18 cellular contexts compared by ENCODE assay signal in genomic region chr11:117910941-117911630, GRCh38. TPM values are rescaled to one million over a fixed set of nuclear protein-coding genes. Genes with fewer than 3 reads are reported as not detected.
A peak's percentile ranks its signal among the peaks of the same experiment; 100 is the strongest.
DNase-seq lines count a peak whose midpoint lies in the region; ATAC-seq and TF ChIP-seq lines count a peak whose summit lies in the region.
"Had no signal": no experiment of that assay in that cellular context is flagged by ENCODE, and none has a peak within 500 bp of the region (broad histone marks: within the 10 kb centered on the region; RNA-seq: fewer than 3 reads in every experiment).

No MANE protein-coding gene starts in this region.

- H3K36me3 Mint-ChIP-seq in activated CD8-positive, alpha-beta T cell treated with anti-CD3 and anti-CD28 coated beads, Interleukin-2, amount 10 ng/mL, durations not matched to agents 7 days and 5 days (ENCODE audit: low read depth), result no peaks in the 10 kb centered on the region
- H3K36me3 Mint-ChIP-seq in activated CD8-positive, alpha-beta T cell treated with anti-CD3 and anti-CD28 coated beads for 36 hours (ENCODE audit: low read depth), result no peaks in the 10 kb centered on the region
- H3K36me3 Mint-ChIP-seq in CD14-positive monocyte, result peaks cover 0 to 1% of the 10 kb centered on the region in 2 donors
- peaks cover 5% of the 10 kb centered on the region for H3K36me3 Mint-ChIP-seq in T-helper 17 cell (ENCODE audit: low read depth)

- H3K4me3 Mint-ChIP-seq in activated CD8-positive, alpha-beta T cell treated with anti-CD3 and anti-CD28 coated beads, Interleukin-2, amount 10 ng/mL, durations not matched to agents 7 days and 5 days, result no peak overlapping the region
- no peak overlapping the region for H3K4me3 Mint-ChIP-seq in activated CD8-positive, alpha-beta T cell treated with anti-CD3 and anti-CD28 coated beads for 36 hours
- H3K4me3 Mint-ChIP-seq in CD14-positive monocyte, result no peak overlapping the region
- no peak overlapping the region for H3K4me3 Mint-ChIP-seq in T-helper 17 cell

- H3K27me3 Mint-ChIP-seq in activated CD8-positive, alpha-beta T cell treated with anti-CD3 and anti-CD28 coated beads, Interleukin-2, amount 10 ng/mL, durations not matched to agents 7 days and 5 days (ENCODE audit: low read depth), result no peaks in the 10 kb centered on the region
- H3K27me3 Mint-ChIP-seq in activated CD8-positive, alpha-beta T cell treated with anti-CD3 and anti-CD28 coated beads for 36 hours, result no peaks in the 10 kb centered on the region
- peaks cover 2 to 7% (median 5%) of the 10 kb centered on the region in 3 donors for H3K27me3 Mint-ChIP-seq in CD14-positive monocyte (ENCODE audit: low read depth in 3 of 3)
- peaks cover 24% of the 10 kb centered on the region for H3K27me3 Mint-ChIP-seq in T-helper 17 cell

- no peak overlapping the region for H3K27ac ChIP-seq in esophagus muscularis mucosa (replicated peaks in 1 of 4)
- H3K27ac ChIP-seq: GM23248, RWPE1 had no signal

- no peaks in the 10 kb centered on the region for H3K9me3 Mint-ChIP-seq in activated CD8-positive, alpha-beta T cell treated with anti-CD3 and anti-CD28 coated beads, Interleukin-2, amount 10 ng/mL, durations not matched to agents 7 days and 5 days (ENCODE audit: insufficient read depth)
- H3K9me3 Mint-ChIP-seq in activated CD8-positive, alpha-beta T cell treated with anti-CD3 and anti-CD28 coated beads for 36 hours, result no peaks in the 10 kb centered on the region
- H3K9me3 Mint-ChIP-seq in CD14-positive monocyte, result no peaks in the 10 kb centered on the region

- no peaks in the 10 kb centered on the region for H3K36me3 ChIP-seq in esophagus muscularis mucosa

- H3K4me1 ChIP-seq in esophagus muscularis mucosa, result peaks cover 3 to 11% (median 9%) of the 10 kb centered on the region in 4 donors

- no peak for TF ChIP-seq POLR2A in esophagus muscularis mucosa (IDR thresholded peaks at IDR 0.05; ENCODE audit: low read depth)

- peaks cover 31% of the 10 kb centered on the region for H3K4me1 Mint-ChIP-seq in activated CD8-positive, alpha-beta T cell treated with anti-CD3 and anti-CD28 coated beads, Interleukin-2, amount 10 ng/mL, durations not matched to agents 7 days and 5 days (ENCODE audit: low read depth)
- H3K4me1 Mint-ChIP-seq in activated CD8-positive, alpha-beta T cell treated with anti-CD3 and anti-CD28 coated beads for 36 hours (ENCODE audit: low read depth), result peaks cover 17% of the 10 kb centered on the region
- H3K4me1 Mint-ChIP-seq in CD14-positive monocyte (peaks cover 22% of the 10 kb centered on the region), T-helper 17 cell (peaks cover 16% of the 10 kb centered on the region)

- no peak for TF ChIP-seq CTCF in activated CD8-positive, alpha-beta T cell treated with anti-CD3 and anti-CD28 coated beads for 36 hours (IDR thresholded peaks at IDR 0.05)
- TF ChIP-seq CTCF in CD14-positive monocyte (IDR thresholded peaks at IDR 0.05), result no peak
- no peak for TF ChIP-seq CTCF in esophagus muscularis mucosa (IDR thresholded peaks at IDR 0.05)

- no peak for DNase-seq in activated CD8-positive, alpha-beta T cell treated with anti-CD3 and anti-CD28 coated beads, Interleukin-2, amount 10 ng/mL, durations not matched to agents 7 days and 5 days
- no peak for DNase-seq in activated CD8-positive, alpha-beta T cell treated with anti-CD3 and anti-CD28 coated beads for 36 hours
- DNase-seq in CD14-positive monocyte (ENCODE audit: low spot score) (peak; percentile 42), T-helper 17 cell (no peak), mesenteric fat pad (ENCODE audit: low spot score) (peak; percentile 74), midbrain (lab: John Stamatoyannopoulos, UW) (no peak), esophagus muscularis mucosa (ENCODE audit: extremely low spot score) (no peak)
- DNase-seq: 8988T, GDM1, GM23248, NCI-H1105 treated with DMSO at 0.1 percent for 48 hours, NCI-H1694 treated with DMSO at 0.1 percent for 48 hours, NCI-H510A, NCI-H748 treated with DMSO at 0.1 percent for 48 hours, PC-3 had no signal

- H3K27ac Mint-ChIP-seq in activated CD8-positive, alpha-beta T cell treated with anti-CD3 and anti-CD28 coated beads, Interleukin-2, amount 10 ng/mL, durations not matched to agents 7 days and 5 days, result peak overlapping the region; percentile 3
- no peak overlapping the region for H3K27ac Mint-ChIP-seq in activated CD8-positive, alpha-beta T cell treated with anti-CD3 and anti-CD28 coated beads for 36 hours
- H3K27ac Mint-ChIP-seq in CD14-positive monocyte, result no peak overlapping the region
- H3K27ac Mint-ChIP-seq in T-helper 17 cell, result peak overlapping the region; percentile 61

- WGBS in esophagus muscularis mucosa, result 73% methylated on average over 7 of the region's 12 CpGs

- POLR2A ChIA-PET in activated CD8-positive, alpha-beta T cell treated with anti-CD3 and anti-CD28 coated beads, Interleukin-2, amount 10 ng/mL, durations not matched to agents 7 days and 5 days (lab: Charles Lee), result no interaction called here
- POLR2A ChIA-PET in activated CD8-positive, alpha-beta T cell treated with anti-CD3 and anti-CD28 coated beads for 36 hours (lab: Charles Lee), result interaction anchor here (0.8 to 1.4 kb wide), 2 partner anchors 8 to 21 kb away, joined by 3 read pairs; no protein-coding TSS in a partner anchor

- no peak for TF ChIP-seq EP300 in esophagus muscularis mucosa (IDR thresholded peaks at IDR 0.05)

- ATAC-seq in activated CD8-positive, alpha-beta T cell treated with anti-CD3 and anti-CD28 coated beads, Interleukin-2, amount 10 ng/mL, durations not matched to agents 7 days and 5 days, result no peak
- ATAC-seq in activated CD8-positive, alpha-beta T cell treated with anti-CD3 and anti-CD28 coated beads for 36 hours, result no peak
- no peak for ATAC-seq in T-helper 17 cell
- ATAC-seq in HG03139 (IDR thresholded peaks at IDR 0.05; ENCODE audit: unreplicated experiment), result no peak
- ATAC-seq: PC-3 had no signal

- intact Hi-C loops in activated CD8-positive, alpha-beta T cell treated with anti-CD3 and anti-CD28 coated beads for 36 hours (cut with micrococcal nuclease), result no loop called here
- intact Hi-C loops in CD14-positive monocyte (cut with micrococcal nuclease) (no loop called here), esophagus muscularis mucosa (cut with DNase I) (no loop called here)

- peaks cover 0 to 19% (median 0%) of the 10 kb centered on the region in 4 donors for H3K27me3 ChIP-seq in esophagus muscularis mucosa

- CTCF ChIA-PET in activated CD8-positive, alpha-beta T cell treated with anti-CD3 and anti-CD28 coated beads, Interleukin-2, amount 10 ng/mL, durations not matched to agents 7 days and 5 days (lab: Charles Lee), result interaction anchor here (0.9 to 1.7 kb wide), 3 partner anchors 35 to 143 kb away, joined by 3 to 5 read pairs (median 4); no protein-coding TSS in a partner anchor
- CTCF ChIA-PET in activated CD8-positive, alpha-beta T cell treated with anti-CD3 and anti-CD28 coated beads for 36 hours (lab: Charles Lee), result interaction anchor here (1.4 to 1.5 kb wide), 2 partner anchors 67 to 142 kb away, joined by 4 to 6 read pairs; no protein-coding TSS in a partner anchor

- H3K4me3 ChIP-seq in esophagus muscularis mucosa, result no peak overlapping the region
- H3K4me3 ChIP-seq: GM23248 had no signal

- H3K9me3 ChIP-seq in T-helper 17 cell (ENCODE audit: control insufficient read depth, low read length, poor library complexity, severe bottlenecking) (no peaks in the 10 kb centered on the region), esophagus muscularis mucosa (no peaks in the 10 kb centered on the region)

RNA-seq across cellular contexts. Expression of gene TMPRSS13, which starts 18.1 kb away (rescaled TPM):
- 1 to 10 TPM; 1.8 to 2.5 TPM for total RNA-seq in activated CD8-positive, alpha-beta T cell treated with anti-CD3 and anti-CD28 coated beads, Interleukin-2, amount 10 ng/mL, durations not matched to agents 7 days and 5 days
- 1 to 10 TPM; 3.5 to 4.7 TPM for total RNA-seq in activated CD8-positive, alpha-beta T cell treated with anti-CD3 and anti-CD28 coated beads for 36 hours
- polyA plus RNA-seq in CD14-positive monocyte, result under 1 TPM; 0.17 to 0.37 TPM
- total RNA-seq in T-helper 17 cell (1 to 10 TPM; 2.0 to 2.4 TPM), mesenteric fat pad (0.39 TPM), esophagus muscularis mucosa (not detected)
- total RNA-seq: GM23248 had no signal
- polyA plus RNA-seq: AG04450, GM23248 had no signal

RNA-seq across cellular contexts. Expression of gene FXYD6, which starts 34.6 kb away (rescaled TPM):
- total RNA-seq in activated CD8-positive, alpha-beta T cell treated with anti-CD3 and anti-CD28 coated beads, Interleukin-2, amount 10 ng/mL, durations not matched to agents 7 days and 5 days, result under 1 TPM in 1 of 2 experiments, not detected in 1; 0.24 TPM
- total RNA-seq in activated CD8-positive, alpha-beta T cell treated with anti-CD3 and anti-CD28 coated beads for 36 hours, result not detected
- polyA plus RNA-seq in CD14-positive monocyte, result 10 to 100 TPM; 36.4 to 44.1 TPM
- under 1 TPM in 1 of 2 donors, not detected in 1; 0.62 TPM for total RNA-seq in T-helper 17 cell
- total RNA-seq in mesenteric fat pad, result 21.5 TPM
- total RNA-seq in esophagus muscularis mucosa, result 100 to 1,000 TPM in 2 of 4 donors, 10 to 100 TPM in 2; 78.9 to 105 (median 91.5) TPM
- total RNA-seq: GM23248, PC-3 had no signal
- polyA plus RNA-seq: GM23248 had no signal

Comparison
In these comparisons a context has a peak if more than half of its experiments do, and no peak if none do; other contexts are left out.
1. H3K27ac Mint-ChIP-seq: peak in activated CD8-positive, alpha-beta T cell treated with anti-CD3 and anti-CD28 coated beads, Interleukin-2, amount 10 ng/mL, durations not matched to agents 7 days and 5 days (single experiment) and T-helper 17 cell (single experiment); none in activated CD8-positive, alpha-beta T cell treated with anti-CD3 and anti-CD28 coated beads for 36 hours (single experiment) and CD14-positive monocyte (0 of 7).
2. DNase-seq: peak in CD14-positive monocyte (single experiment) and mesenteric fat pad (single experiment); none in activated CD8-positive, alpha-beta T cell treated with anti-CD3 and anti-CD28 coated beads, Interleukin-2, amount 10 ng/mL, durations not matched to agents 7 days and 5 days (single experiment), activated CD8-positive, alpha-beta T cell treated with anti-CD3 and anti-CD28 coated beads for 36 hours (single experiment), T-helper 17 cell (0 of 3), midbrain (single experiment) and esophagus muscularis mucosa (single experiment).
3. RNA of gene FXYD6, which starts 34.6 kb away (total RNA-seq): 78.9 to 105 TPM in esophagus muscularis mucosa and 21.5 TPM in mesenteric fat pad (single experiment); 0.62 TPM in T-helper 17 cell, 0.24 TPM in activated CD8-positive, alpha-beta T cell treated with anti-CD3 and anti-CD28 coated beads, Interleukin-2, amount 10 ng/mL, durations not matched to agents 7 days and 5 days and not detected in activated CD8-positive, alpha-beta T cell treated with anti-CD3 and anti-CD28 coated beads for 36 hours; every median in the first group is over 10 times any median in the second.